21 cellular contexts compared by ENCODE assay signal in genomic region chr3:159734681-159735080, GRCh38.
DNase-seq lines count a peak whose midpoint lies in the region; ATAC-seq, FAIRE-seq and TF ChIP-seq lines count a peak whose summit lies in the region.
"Had no signal": no experiment of that assay in that cellular context is flagged by ENCODE, and none has a peak within 500 bp of the region (broad histone marks: within the 10 kb centered on the region; RNA-seq: fewer than 3 reads in every experiment).

No MANE protein-coding gene starts in this region.

- H3K4me3 Mint-ChIP-seq in T-helper 17 cell = no peak overlapping the region
- H3K4me3 Mint-ChIP-seq in activated CD4-positive, alpha-beta T cell treated with anti-CD3 and anti-CD28 coated beads for 36 hours = no peak overlapping the region
- H3K4me3 Mint-ChIP-seq: CD8-positive, alpha-beta memory T cell had no signal

- no peaks in the 10 kb centered on the region for H3K79me2 ChIP-seq in endothelial cell of umbilical vein (ENCODE audit: control insufficient read depth, insufficient read depth, low read length)

- dilution Hi-C loops in endothelial cell of umbilical vein (cut with MboI; ENCODE audit: extremely low pct_ligation_motif_present, low sequenced_read_pairs) = no loop called here

- TF ChIP-seq CTCF in endothelial cell of umbilical vein (IDR thresholded peaks at IDR 0.05; ENCODE audit: extremely low read depth in 1 of 2, insufficient read depth in 1 of 2, low read depth in 1 of 2, low read length in 2 of 2) = no peak
- no peak for TF ChIP-seq CTCF in A673 (conservative IDR thresholded peaks at IDR 0.05; ENCODE audit: low read depth, low read length)

- H3K27me3 ChIP-seq in endothelial cell of umbilical vein (ENCODE audit: control insufficient read depth in 2 of 2, insufficient read depth in 2 of 2, low read length in 2 of 2) (no peaks in the 10 kb centered on the region), A673 (replicated peaks; ENCODE audit: insufficient read depth, low read depth, low read length, poor library complexity) (no peaks in the 10 kb centered on the region)
- H3K27me3 ChIP-seq: SJSA1 had no signal

- no peaks in the 10 kb centered on the region for H3K36me3 ChIP-seq in endothelial cell of umbilical vein (ENCODE audit: control insufficient read depth in 2 of 2, extremely low read depth in 1 of 2, insufficient read depth in 2 of 2, low read length in 2 of 2)
- no peaks in the 10 kb centered on the region for H3K36me3 ChIP-seq in A673 (ENCODE audit: insufficient read depth, low read length, poor library complexity, severe bottlenecking)
- H3K36me3 ChIP-seq: SJSA1 had no signal

- CTCF ChIA-PET in endothelial cell of umbilical vein (lab: Charles Lee) = interaction anchor here (0.7 to 1.2 kb wide), 5 partner anchors 12 to 94 kb away, joined by 3 to 5 read pairs (median 4); no protein-coding TSS in a partner anchor
- CTCF ChIA-PET in A673 (lab: Charles Lee) = no interaction called here
- CTCF ChIA-PET in activated CD4-positive, alpha-beta T cell treated with anti-CD3 and anti-CD28 coated beads for 36 hours (lab: Charles Lee) = interaction anchor here (0.8 kb wide), 1 partner anchor 18 kb away, joined by 7 read pairs; no protein-coding TSS in a partner anchor

- no peak overlapping the region for H3K4me2 ChIP-seq in endothelial cell of umbilical vein (ENCODE audit: insufficient read depth, low read length)
- H3K4me2 ChIP-seq: KMS-11 had no signal

- H3K4me3 ChIP-seq in endothelial cell of umbilical vein (replicated peaks in 1 of 3; ENCODE audit: insufficient read depth in 1 of 3, low read depth in 1 of 3, low read length in 3 of 3) (no peak overlapping the region), A673 (ENCODE audit: low read depth, low read length, poor library complexity, severe bottlenecking) (no peak overlapping the region)
- H3K4me3 ChIP-seq: SJSA1 had no signal

- H3K9me3 Mint-ChIP-seq in activated CD4-positive, alpha-beta T cell treated with anti-CD3 and anti-CD28 coated beads for 36 hours (ENCODE audit: low read depth) = no peaks in the 10 kb centered on the region

- H3K9ac ChIP-seq in endothelial cell of umbilical vein (replicated peaks; ENCODE audit: extremely low read depth, insufficient read depth, low read length) = no peak overlapping the region
- H3K9ac ChIP-seq: KMS-11 had no signal

- H3K4me1 ChIP-seq in endothelial cell of umbilical vein (ENCODE audit: control insufficient read depth, extremely low read depth, insufficient read depth, low read length) (peaks cover 15% of the 10 kb centered on the region), A673 (ENCODE audit: insufficient read depth, low read length, poor library complexity, severe bottlenecking) (peaks cover 10% of the 10 kb centered on the region)

- DNase-seq in GM03348 (ENCODE audit: low spot score) (peak; percentile 43), endothelial cell of umbilical vein (ENCODE audit: low read depth, low spot score) (peak; percentile 23), iris pigment epithelial cell (ENCODE audit: low read depth) (peak; percentile 13), T-helper 17 cell (no peak), A673 (ENCODE audit: low spot score) (no peak)
- DNase-seq in activated CD4-positive, alpha-beta T cell treated with anti-CD3 and anti-CD28 coated beads for 36 hours = no peak
- DNase-seq in central memory CD4-positive, alpha-beta T cell = no peak
- DNase-seq: ACHN; CD8-positive, alpha-beta memory T cell; GDM1; NCI-H1105 treated with DMSO at 0.1 percent for 48 hours; NCI-H2029 treated with DMSO at 0.1 percent for 48 hours; NCI-H2171 treated with DMSO at 0.1 percent for 48 hours; NCI-H524 treated with DMSO at 0.1 percent for 48 hours; NCI-H82 had no signal

- H3K9me3 ChIP-seq in endothelial cell of umbilical vein (replicated peaks; ENCODE audit: control insufficient read depth, insufficient read depth, low read length) (no peaks in the 10 kb centered on the region), T-helper 17 cell (ENCODE audit: control insufficient read depth, low read length, poor library complexity, severe bottlenecking) (no peaks in the 10 kb centered on the region), A673 (ENCODE audit: low read depth, low read length, poor library complexity, severe bottlenecking) (no peaks in the 10 kb centered on the region)
- H3K9me3 ChIP-seq: SJSA1 had no signal

- H3K27ac ChIP-seq in endothelial cell of umbilical vein (ENCODE audit: insufficient read depth, low read depth, low read length) = no peak overlapping the region
- no peak overlapping the region for H3K27ac ChIP-seq in A673 (ENCODE audit: low read depth, low read length, poor library complexity, severe bottlenecking)
- H3K27ac ChIP-seq: C4-2B, KMS-11 had no signal

- no peaks in the 10 kb centered on the region for H3K36me3 Mint-ChIP-seq in T-helper 17 cell (ENCODE audit: low read depth)
- no peaks in the 10 kb centered on the region for H3K36me3 Mint-ChIP-seq in activated CD4-positive, alpha-beta T cell treated with anti-CD3 and anti-CD28 coated beads for 36 hours (ENCODE audit: low read depth)
- H3K36me3 Mint-ChIP-seq: CD8-positive, alpha-beta memory T cell had no signal

- POLR2A ChIA-PET in endothelial cell of umbilical vein (lab: Charles Lee) (interaction anchor here (0.7 kb wide), 2 partner anchors 28 to 29 kb away, joined by 3 to 4 read pairs; no protein-coding TSS in a partner anchor), A673 (lab: Charles Lee; ENCODE audit: low non-redundant PET) (no interaction called here)
- POLR2A ChIA-PET in activated CD4-positive, alpha-beta T cell treated with anti-CD3 and anti-CD28 coated beads for 36 hours (lab: Charles Lee) = no interaction called here

- BruUV-seq in endothelial cell of umbilical vein (replicated peaks; lab: Mats Ljungman, UMichigan) = no TSS peak
- BruUV-seq in A673 (replicated peaks; lab: Mats Ljungman, UMichigan) = no TSS peak

- intact Hi-C loops in endothelial cell of umbilical vein (cut with micrococcal nuclease) (no loop called here), A673 (cut with micrococcal nuclease; ENCODE audit: unreplicated experiment) (no loop called here)
- intact Hi-C loops in activated CD4-positive, alpha-beta T cell treated with anti-CD3 and anti-CD28 coated beads for 36 hours (cut with DNase I, micrococcal nuclease) = no loop called here

- H3K9me1 ChIP-seq in endothelial cell of umbilical vein (replicated peaks; ENCODE audit: control insufficient read depth, extremely low read depth, insufficient read depth, low read length) = no peaks in the 10 kb centered on the region

- FAIRE-seq in endothelial cell of umbilical vein (lab: Jason Lieb, UNC) = no peak
- FAIRE-seq: GM19239, HTR-8/SVneo had no signal

- TF ChIP-seq POLR2A in endothelial cell of umbilical vein (IDR thresholded peaks at IDR 0.05; ENCODE audit: low read depth, low read length) = no peak

- H3K27ac Mint-ChIP-seq in T-helper 17 cell = no peak overlapping the region
- H3K27ac Mint-ChIP-seq in activated CD4-positive, alpha-beta T cell treated with anti-CD3 and anti-CD28 coated beads for 36 hours = no peak overlapping the region
- H3K27ac Mint-ChIP-seq: CD8-positive, alpha-beta memory T cell had no signal

- H3K27me3 Mint-ChIP-seq in T-helper 17 cell = peaks cover 15% of the 10 kb centered on the region
- H3K27me3 Mint-ChIP-seq in activated CD4-positive, alpha-beta T cell treated with anti-CD3 and anti-CD28 coated beads for 36 hours = peaks cover 5% of the 10 kb centered on the region

- ATAC-seq in T-helper 17 cell = no peak
- no peak for ATAC-seq in activated CD4-positive, alpha-beta T cell treated with anti-CD3 and anti-CD28 coated beads for 36 hours
- ATAC-seq: Right ventricle myocardium inferior had no signal

- H3K4me1 Mint-ChIP-seq in T-helper 17 cell = peaks cover 2% of the 10 kb centered on the region
- no peaks in the 10 kb centered on the region for H3K4me1 Mint-ChIP-seq in activated CD4-positive, alpha-beta T cell treated with anti-CD3 and anti-CD28 coated beads for 36 hours
- H3K4me1 Mint-ChIP-seq: CD8-positive, alpha-beta memory T cell had no signal

- no peak overlapping the region for H2AFZ ChIP-seq in endothelial cell of umbilical vein (ENCODE audit: low read depth, low read length)

- no peaks in the 10 kb centered on the region for H4K20me1 ChIP-seq in endothelial cell of umbilical vein (replicated peaks; ENCODE audit: control insufficient read depth, extremely low read depth, insufficient read depth, low read length)

TF ChIP-seq in endothelial cell of umbilical vein, 7 proteins besides CTCF, POLR2A, EP300 and RAD21:
- TF ChIP-seq EZH2 (IDR thresholded peaks at IDR 0.05; ENCODE audit: borderline replicate concordance, low read depth, low read length, severe bottlenecking) (no peak), FOS (IDR thresholded peaks at IDR 0.05; ENCODE audit: borderline replicate concordance, insufficient read depth, low read length) (no peak), JUN (IDR thresholded peaks at IDR 0.05; ENCODE audit: borderline replicate concordance, insufficient read depth, insufficient read length, low read depth) (no peak), POLR2AphosphoS5 (IDR thresholded peaks at IDR 0.05; ENCODE audit: insufficient read depth, low read depth, low read length) (no peak), GATA2 (IDR thresholded peaks at IDR 0.05; ENCODE audit: insufficient read depth, insufficient read length, low read depth, low read length) (no peak), MYC (IDR thresholded peaks at IDR 0.05; ENCODE audit: low read depth, low read length) (no peak)
- TF ChIP-seq, protein P1, sequence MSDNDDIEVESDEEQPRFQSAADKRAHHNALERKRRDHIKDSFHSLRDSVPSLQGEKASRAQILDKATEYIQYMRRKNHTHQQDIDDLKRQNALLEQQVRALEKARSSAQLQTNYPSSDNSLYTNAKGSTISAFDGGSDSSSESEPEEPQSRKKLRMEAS (IDR thresholded peaks at IDR 0.05; ENCODE audit: insufficient read depth, insufficient read length) = no peak

Comparison
In these comparisons a context has a peak if more than half of its experiments do, and no peak if none do; other contexts are left out.
1. DNase-seq: peak in GM03348 (single experiment), endothelial cell of umbilical vein (single experiment) and iris pigment epithelial cell (single experiment); none in T-helper 17 cell (0 of 3), A673 (single experiment), activated CD4-positive, alpha-beta T cell treated with anti-CD3 and anti-CD28 coated beads for 36 hours (single experiment) and central memory CD4-positive, alpha-beta T cell (single experiment).